ENCODE assay signal across 26 cellular contexts in the genomic region with DNA sequence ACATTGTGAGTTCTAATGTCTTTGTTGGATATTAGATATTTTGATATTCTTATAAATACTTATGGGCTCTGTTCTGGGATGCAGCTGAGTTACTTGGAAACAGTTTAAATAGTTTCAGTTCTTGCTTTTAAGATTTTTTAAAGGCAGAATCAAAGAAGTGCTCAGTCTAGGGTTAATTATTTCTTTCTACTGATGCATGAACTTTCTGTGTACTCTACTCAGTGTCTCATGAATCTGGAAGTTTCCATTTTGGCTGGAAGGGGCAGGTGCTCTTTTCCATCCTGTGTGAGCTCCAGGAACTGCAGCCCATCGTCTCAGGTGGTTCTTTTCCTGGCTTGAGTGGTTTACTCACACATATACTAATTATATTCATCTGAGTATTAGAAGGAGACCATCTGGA.
DNase-seq lines count a peak whose midpoint lies in the region; ATAC-seq and FAIRE-seq lines count a peak whose summit lies in the region.
"Had no signal": no experiment of that assay in that cellular context is flagged by ENCODE, and none has a peak within 500 bp of the region (broad histone marks: within the 10 kb centered on the region; RNA-seq: fewer than 3 reads in every experiment).

No MANE protein-coding gene starts in this region.

- peak overlapping the region; percentile 36; the same call in 1 of the 2 replicates for H3K4me3 ChIP-seq in GM08714 (ENCODE audit: low read length)
- H3K4me3 ChIP-seq: A549, heart right ventricle, K562, left lung, tibial nerve had no signal

- ATAC-seq in GM21825 (IDR thresholded peaks at IDR 0.05; ENCODE audit: unreplicated experiment) = peak; percentile 71
- peak; percentile 62 for ATAC-seq in HG03432 (IDR thresholded peaks at IDR 0.05; ENCODE audit: unreplicated experiment)
- ATAC-seq in HG03045 (IDR thresholded peaks at IDR 0.05; ENCODE audit: unreplicated experiment) = no peak
- ATAC-seq: A549, heart right ventricle, K562, left lung, natural killer cell, right cardiac atrium, Right ventricle myocardium inferior had no signal

- FAIRE-seq in GM19239 (lab: Jason Lieb, UNC) = peak; percentile 26
- FAIRE-seq: A549, K562 had no signal

- DNase-seq in GM19239 (ENCODE audit: insufficient read length, low spot score) (no peak), C1 segment of cervical spinal cord (lab: John Stamatoyannopoulos, UW) (no peak), putamen (ENCODE audit: low spot score) (no peak), SKM-1 treated with dmso at 0.1 percent for 144 hours (lab: John Stamatoyannopoulos, UW; ENCODE audit: unreplicated experiment) (no peak)
- DNase-seq: activated B cell treated with CpG ODN at 0.5 μM for 24 hours; activated CD4-positive, alpha-beta T cell treated with anti-CD3 and anti-CD28 coated beads, Interleukin-2, amount 50 U/mL, for 4 hours; activated CD8-positive, alpha-beta memory T cell treated with anti-CD3 and anti-CD28 coated beads, Interleukin-2, amount 50 U/mL, for 48 hours; activated naive CD8-positive, alpha-beta T cell treated with anti-CD3 and anti-CD28 coated beads, Interleukin-2, amount 10 ng/mL, durations not matched to agents 7 days and 5 days; COR-L47; effector CD4-positive, alpha-beta T cell; EL; HCEC 1CT; heart right ventricle; left lung; natural killer cell; NCI-H146; NCI-H69; right cardiac atrium had no signal
